15 cellular contexts compared by ENCODE assay signal in the genomic region with DNA sequence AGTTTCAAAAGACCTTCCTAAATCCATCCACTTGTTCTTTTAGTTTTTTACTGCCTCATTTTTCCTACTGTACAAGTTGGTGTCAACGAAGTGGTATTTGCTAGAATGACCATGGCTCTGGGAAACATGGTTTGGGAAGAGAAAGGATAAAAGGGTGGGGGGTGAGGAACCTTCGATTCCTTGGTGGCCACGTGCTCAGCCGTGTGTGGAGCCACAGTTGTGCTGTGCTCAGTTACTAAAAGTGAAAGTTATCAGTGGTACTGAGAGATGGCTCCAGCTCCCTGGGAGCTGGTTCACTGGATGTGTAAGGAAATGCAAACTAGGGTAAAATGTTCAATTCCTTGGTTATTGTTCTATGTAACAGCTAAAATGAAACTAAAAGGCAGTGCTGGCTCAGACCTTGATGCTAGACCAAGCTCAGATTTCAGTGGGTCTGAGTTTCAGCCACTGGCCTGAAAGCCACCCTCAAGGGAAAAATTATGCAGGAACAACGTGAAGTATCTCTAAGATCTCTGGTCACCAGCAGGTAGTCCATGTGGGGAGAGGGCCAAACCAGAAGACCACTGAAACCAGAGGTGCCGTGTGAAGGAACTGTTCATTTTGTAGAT. TPM values are rescaled to one million over a fixed set of nuclear protein-coding genes. Genes with fewer than 3 reads are reported as not detected.
DNase-seq lines count a peak whose midpoint lies in the region; ATAC-seq, FAIRE-seq and TF ChIP-seq lines count a peak whose summit lies in the region.
"Had no signal": no experiment of that assay in that cellular context is flagged by ENCODE, and none has a peak within 500 bp of the region (broad histone marks: within the 10 kb centered on the region; RNA-seq: fewer than 3 reads in every experiment).

No MANE protein-coding gene starts in this region.

- FAIRE-seq in H54 (lab: Jason Lieb, UNC): no peak
- FAIRE-seq: astrocyte, islet of Langerhans had no signal

- H3K4ac ChIP-seq in mesendoderm (ENCODE audit: low read depth, low read length): no peak overlapping the region

- ATAC-seq in GM18868 (IDR thresholded peaks at IDR 0.05; ENCODE audit: unreplicated experiment) (peak; percentile 61), GM21529 (IDR thresholded peaks at IDR 0.05; ENCODE audit: unreplicated experiment) (peak; percentile 73), HG03108 (IDR thresholded peaks at IDR 0.05; ENCODE audit: unreplicated experiment) (peak; percentile 68)
- ATAC-seq in central memory CD8-positive, alpha-beta T cell (replicated peaks; ENCODE audit: extremely low read depth, poor library complexity, severe bottlenecking): no peak

- no peak overlapping the region for H2BK15ac ChIP-seq in mesendoderm (replicated peaks; ENCODE audit: low read depth)

- no peak overlapping the region for H3K4me2 ChIP-seq in mesendoderm (ENCODE audit: low read length)
- H3K4me2 ChIP-seq: neural progenitor cell had no signal

- peaks cover 8% of the 10 kb centered on the region for H3K4me1 Mint-ChIP-seq in central memory CD8-positive, alpha-beta T cell
- H3K4me1 Mint-ChIP-seq: neural progenitor cell had no signal

- no peaks in the 10 kb centered on the region for H3K36me3 ChIP-seq in mesendoderm (ENCODE audit: control insufficient read depth, insufficient read depth, low read length)
- H3K36me3 ChIP-seq: neural progenitor cell had no signal

- no peak overlapping the region for H3K4me3 ChIP-seq in mesendoderm (ENCODE audit: low read length)
- H3K4me3 ChIP-seq: neural progenitor cell had no signal

- no CpG with 5 or more reads among the region's 6 CpGs for WGBS in mesendoderm (ENCODE audit: extremely low coverage, insufficient coverage, low lambda C conversion rate)

- no peak overlapping the region for H3K27ac ChIP-seq in mesendoderm (ENCODE audit: low read depth, low read length)
- H3K27ac ChIP-seq: neural progenitor cell had no signal

- no peaks in the 10 kb centered on the region for H3K79me1 ChIP-seq in mesendoderm (ENCODE audit: low read length)

- peaks cover 4% of the 10 kb centered on the region for H3K4me1 ChIP-seq in mesendoderm (ENCODE audit: control insufficient read depth, low read depth, low read length)
- H3K4me1 ChIP-seq: neural progenitor cell had no signal

- H3K79me2 ChIP-seq in mesendoderm (ENCODE audit: control insufficient read depth, insufficient read depth, low read length): no peaks in the 10 kb centered on the region

- no peak overlapping the region for H2BK5ac ChIP-seq in mesendoderm (ENCODE audit: low read length)

- no peak overlapping the region for H3K18ac ChIP-seq in mesendoderm (ENCODE audit: low read length)

- TF ChIP-seq POLR2A in H54 (IDR thresholded peaks at IDR 0.05; ENCODE audit: low read depth, low read length): no peak

- no peak overlapping the region for H2BK120ac ChIP-seq in mesendoderm (ENCODE audit: low read depth, low read length)

- no peak overlapping the region for H2AK5ac ChIP-seq in mesendoderm (ENCODE audit: low read length)

- no peaks in the 10 kb centered on the region for H3K9me3 Mint-ChIP-seq in central memory CD8-positive, alpha-beta T cell
- H3K9me3 Mint-ChIP-seq: IgD-negative memory B cell, neural progenitor cell had no signal

- no peaks in the 10 kb centered on the region for H3K36me3 Mint-ChIP-seq in central memory CD8-positive, alpha-beta T cell (ENCODE audit: insufficient read depth)
- H3K36me3 Mint-ChIP-seq: IgD-negative memory B cell, neural progenitor cell had no signal

- no peak overlapping the region for H3K56ac ChIP-seq in mesendoderm (ENCODE audit: low read length)

- no peak overlapping the region for H3K9ac ChIP-seq in mesendoderm (ENCODE audit: low read length)
- H3K9ac ChIP-seq: neural progenitor cell had no signal

- H4K5ac ChIP-seq in mesendoderm (ENCODE audit: low read length): no peak overlapping the region

- no peak for DNase-seq in central memory CD8-positive, alpha-beta T cell (ENCODE audit: low spot score in 2 of 2)
- DNase-seq in COR-L47 (lab: John Stamatoyannopoulos, UW) (no peak), RPMI8226 (no peak), mesendoderm (no peak), H54 (ENCODE audit: insufficient read length, low spot score) (no peak)
- DNase-seq: DMS53, NCI-H345, SW 1271 had no signal

- H3K27me3 ChIP-seq in mesendoderm (ENCODE audit: insufficient read depth, low read length, poor library complexity): no peaks in the 10 kb centered on the region
- H3K27me3 ChIP-seq: neural progenitor cell had no signal

- no peak overlapping the region for H3K27ac Mint-ChIP-seq in central memory CD8-positive, alpha-beta T cell (ENCODE audit: low read depth)
- H3K27ac Mint-ChIP-seq: neural progenitor cell had no signal

- peak overlapping the region; percentile 40 for H3K4me3 Mint-ChIP-seq in central memory CD8-positive, alpha-beta T cell
- H3K4me3 Mint-ChIP-seq: neural progenitor cell had no signal

- peaks cover 18% of the 10 kb centered on the region for H3K27me3 Mint-ChIP-seq in central memory CD8-positive, alpha-beta T cell
- H3K27me3 Mint-ChIP-seq: IgD-negative memory B cell had no signal

- H3K23ac ChIP-seq in mesendoderm (ENCODE audit: low read length): no peak overlapping the region

- H4K8ac ChIP-seq in mesendoderm (ENCODE audit: low read depth, low read length): no peak overlapping the region

RNA-seq across cellular contexts. Expression of a gene that starts 7.4 kb away (rescaled TPM):
- polyA plus RNA-seq in mesendoderm (2013, experiment 1 of 2): 2.3 TPM
- 2.2 TPM for polyA plus RNA-seq in mesendoderm (2013, experiment 2 of 2)
- polyA plus RNA-seq: IgD-negative memory B cell had no signal
